In the genomic region with DNA sequence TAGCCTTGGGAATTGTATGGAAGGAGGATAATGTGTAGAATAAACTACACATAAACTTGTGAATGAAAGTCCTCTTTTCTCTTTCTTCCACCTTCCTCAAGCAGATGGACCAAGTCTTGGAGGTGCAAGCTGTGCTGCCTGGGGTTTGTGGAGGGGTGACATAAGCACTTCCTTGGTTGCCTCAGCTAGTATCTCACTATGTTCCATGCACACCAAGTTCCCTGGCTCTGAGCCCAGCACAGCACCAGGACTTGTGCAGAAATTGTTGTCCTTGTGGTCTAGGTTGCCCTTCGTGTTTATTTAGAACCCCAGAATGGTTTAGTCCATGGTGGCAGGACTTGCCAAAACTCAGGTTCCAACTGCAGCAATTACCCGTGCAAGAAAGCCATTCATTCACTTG, we compare ENCODE assay signal across 8 cellular contexts.
"Had no signal": no experiment of that assay in that cellular context is flagged by ENCODE, and none has a peak within 500 bp of the region (broad histone marks: within the 10 kb centered on the region; RNA-seq: fewer than 3 reads in every experiment).

No MANE protein-coding gene starts in this region.

- DNase-seq: GDM1, GF-D8 had no signal

- FAIRE-seq: G401.6, GM12878, GM12891, GM12892, GM18507, GM19239 had no signal

- ATAC-seq: GM12878 had no signal

- H3K4me3 ChIP-seq: GM12878 had no signal
